In genomic region chr7:36440880-36441279, GRCh38 we compare ENCODE assay signal across 10 cellular contexts. TPM values are rescaled to one million over a fixed set of nuclear protein-coding genes. Genes with fewer than 3 reads are reported as not detected.
DNase-seq lines count a peak whose midpoint lies in the region; ATAC-seq, FAIRE-seq and TF ChIP-seq lines count a peak whose summit lies in the region.
"Had no signal": no experiment of that assay in that cellular context is flagged by ENCODE, and none has a peak within 500 bp of the region (broad histone marks: within the 10 kb centered on the region; RNA-seq: fewer than 3 reads in every experiment).

No MANE protein-coding gene starts in this region.

- peak; percentile 37 to 41 for DNase-seq in A549 (ENCODE audit: low read depth in 1 of 2, low spot score in 1 of 2)
- peak; percentile 14 for DNase-seq in GM13977 (ENCODE audit: low spot score)
- DNase-seq in PC-9 = peak in 1 of 2 experiments; percentile 51
- peak; percentile 19 for DNase-seq in globus pallidus (ENCODE audit: low spot score)
- DNase-seq in activated CD4-positive, alpha-beta T cell treated with anti-CD3 and anti-CD28 coated beads, Interleukin-2, amount 10 ng/mL, durations not matched to agents 24 days and 14 days = no peak
- no peak for DNase-seq in activated CD4-positive, alpha-beta T cell treated with anti-CD3 and anti-CD28 coated beads for 4 hours

- H3K27me3 Mint-ChIP-seq in activated CD4-positive, alpha-beta T cell treated with anti-CD3 and anti-CD28 coated beads, Interleukin-2, amount 10 ng/mL, durations not matched to agents 24 days and 14 days = no peaks in the 10 kb centered on the region
- H3K27me3 Mint-ChIP-seq: activated naive CD4-positive, alpha-beta T cell treated with anti-CD3 and anti-CD28 coated beads, Interleukin-2, amount 50 U/mL, for 24 hours had no signal

- H3K9me2 ChIP-seq in PC-9 (ENCODE audit: insufficient read depth) = no peaks in the 10 kb centered on the region

- H3F3A ChIP-seq in PC-9 (ENCODE audit: insufficient read depth, low read depth) = peaks cover 40% of the 10 kb centered on the region; the same call in 1 of the 2 replicates

- TF ChIP-seq EP300 in A549 (IDR thresholded peaks at IDR 0.05) = no peak

- H3K27me3 ChIP-seq in PC-9 (ENCODE audit: insufficient read depth, low read depth) = no peaks in the 10 kb centered on the region

- TF ChIP-seq CTCF in A549 (IDR thresholded peaks at IDR 0.05) (peak; percentile 74), GM13977 (IDR thresholded peaks at IDR 0.05; ENCODE audit: extremely low read depth, insufficient read depth, missing control alignments) (peak; percentile 28), PC-9 (conservative IDR thresholded peaks at IDR 0.05) (peak; percentile 74)

- H3K79me2 ChIP-seq in PC-9 (ENCODE audit: low read depth) = peaks cover 8% of the 10 kb centered on the region; the same call in 1 of the 2 replicates

- peaks cover 63% of the 10 kb centered on the region for H3K36me3 ChIP-seq in PC-9 (ENCODE audit: low read depth)

- no peak for TF ChIP-seq POLR2A in A549 (IDR thresholded peaks at IDR 0.05; ENCODE audit: low read length)

- intact Hi-C loops in PC-9 (cut with micrococcal nuclease; ENCODE audit: unreplicated experiment) = loop anchor here (2.0 kb wide), 1 partner anchor 758 kb away; no protein-coding TSS in a partner anchor
- intact Hi-C loops in activated CD4-positive, alpha-beta T cell treated with anti-CD3 and anti-CD28 coated beads, Interleukin-2, amount 10 ng/mL, durations not matched to agents 24 days and 14 days (cut with micrococcal nuclease) = no loop called here

- peak; percentile 42 to 65; a peak in 4 of 5 replicates for TF ChIP-seq RAD21 in A549 (conservative IDR thresholded peaks at IDR 0.05 in 1 of 2, IDR thresholded peaks at IDR 0.05 in 1 of 2)

- WGBS in A549 (ENCODE audit: missing lambda C conversion rate) = 45% methylated on average over 3 of the region's 3 CpGs

- H3K9me3 ChIP-seq in A549 (no peaks in the 10 kb centered on the region), PC-9 (ENCODE audit: insufficient read depth, low read depth) (0 out of 2 replicates have a peak, but pooled peaks cover 4% of the 10 kb centered on the region)

- POLR2A ChIA-PET in A549 (lab: Yijun Ruan, JAX) (no interaction called here), PC-9 (lab: Charles Lee; ENCODE audit: unreplicated experiment) (no interaction called here)

- no peaks in the 10 kb centered on the region for H3K9me3 Mint-ChIP-seq in activated CD4-positive, alpha-beta T cell treated with anti-CD3 and anti-CD28 coated beads, Interleukin-2, amount 10 ng/mL, durations not matched to agents 24 days and 14 days
- H3K9me3 Mint-ChIP-seq: activated naive CD4-positive, alpha-beta T cell treated with anti-CD3 and anti-CD28 coated beads, Interleukin-2, amount 50 U/mL, for 24 hours had no signal

- no TSS peak for BruUV-seq in PC-9 (replicated peaks; lab: Mats Ljungman, UMichigan)

- H3K4me2 ChIP-seq in A549 (no peak overlapping the region), PC-9 (no peak overlapping the region)

- H4K20me1 ChIP-seq in PC-9 (ENCODE audit: insufficient read depth) = peaks cover 5% of the 10 kb centered on the region; the same call in 1 of the 2 replicates

- no peak overlapping the region for H3K27ac Mint-ChIP-seq in activated CD4-positive, alpha-beta T cell treated with anti-CD3 and anti-CD28 coated beads, Interleukin-2, amount 10 ng/mL, durations not matched to agents 24 days and 14 days
- H3K27ac Mint-ChIP-seq: activated naive CD4-positive, alpha-beta T cell treated with anti-CD3 and anti-CD28 coated beads, Interleukin-2, amount 50 U/mL, for 24 hours had no signal

- no peak for FAIRE-seq in A549 (lab: Jason Lieb, UNC)
- FAIRE-seq: GM18507 had no signal

- H3K4me3 ChIP-seq in A549 (no peak overlapping the region), PC-9 (no peak overlapping the region)

- peaks cover 27% of the 10 kb centered on the region for H3K36me3 Mint-ChIP-seq in activated CD4-positive, alpha-beta T cell treated with anti-CD3 and anti-CD28 coated beads, Interleukin-2, amount 10 ng/mL, durations not matched to agents 24 days and 14 days (ENCODE audit: low read depth)
- H3K36me3 Mint-ChIP-seq: activated naive CD4-positive, alpha-beta T cell treated with anti-CD3 and anti-CD28 coated beads, Interleukin-2, amount 50 U/mL, for 24 hours had no signal

- no peak overlapping the region for H3K4me3 Mint-ChIP-seq in activated CD4-positive, alpha-beta T cell treated with anti-CD3 and anti-CD28 coated beads, Interleukin-2, amount 10 ng/mL, durations not matched to agents 24 days and 14 days
- H3K4me3 Mint-ChIP-seq: activated naive CD4-positive, alpha-beta T cell treated with anti-CD3 and anti-CD28 coated beads, Interleukin-2, amount 50 U/mL, for 24 hours had no signal

- H3K4me1 ChIP-seq in A549 (no peaks in the 10 kb centered on the region), PC-9 (replicated peaks; ENCODE audit: insufficient read depth) (no peaks in the 10 kb centered on the region)

- in situ Hi-C loops in GM13977 (cut with MboI; ENCODE audit: low pct_unique_long_range_greater_than_20kb, low sequenced_read_pairs, unreplicated experiment) = no loop called here

- CTCF ChIA-PET in A549 (lab: Yijun Ruan, JAX) (interaction anchor here (0.5 to 6.9 kb wide), 42 partner anchors 9 to 776 kb away, joined by 3 to 108 read pairs (median 4); partner anchors contain the start of gene ANLN), PC-9 (lab: Charles Lee) (interaction anchor here (0.6 to 1.5 kb wide), 6 partner anchors 14 to 758 kb away, joined by 3 to 6 read pairs (median 4); no protein-coding TSS in a partner anchor)

- H3K27ac ChIP-seq in A549 = no peak overlapping the region
- no peak overlapping the region for H3K27ac ChIP-seq in PC-9

- H3K4me1 Mint-ChIP-seq in activated CD4-positive, alpha-beta T cell treated with anti-CD3 and anti-CD28 coated beads, Interleukin-2, amount 10 ng/mL, durations not matched to agents 24 days and 14 days = no peaks in the 10 kb centered on the region
- H3K4me1 Mint-ChIP-seq: activated naive CD4-positive, alpha-beta T cell treated with anti-CD3 and anti-CD28 coated beads, Interleukin-2, amount 50 U/mL, for 24 hours had no signal

- ATAC-seq in A549 = peak; percentile 76 to 81; a peak in 4 of 6 replicates
- ATAC-seq in HG03439 (IDR thresholded peaks at IDR 0.05; ENCODE audit: unreplicated experiment) = no peak
- no peak for ATAC-seq in HG02588 (IDR thresholded peaks at IDR 0.05; ENCODE audit: unreplicated experiment)

- no peak overlapping the region for H2AFZ ChIP-seq in PC-9

TF ChIP-seq in A549, 52 proteins besides CTCF, POLR2A, EP300 and RAD21:
- TF ChIP-seq NFE2L2 (conservative IDR thresholded peaks at IDR 0.05; ENCODE audit: low read length) = no peak
- TF ChIP-seq SMC3 (IDR thresholded peaks at IDR 0.05) = peak; percentile 59; the same call in 2 of the 3 replicates

RNA-seq across cellular contexts. Expression of gene ANLN, which starts 51.2 kb away (rescaled TPM):
- polyA plus RNA-seq in A549 (2011; rRNA removed) (52.4 and 148 TPM in 2 replicates), A549 (2017; fragmentation: RNase III; extraction: RNeasy Plus Mini Kit Qiagen cat#74134 plus additional on column Dnase treatment) (70.9 to 84.4 TPM (median 72.9 TPM) in 3 replicates)
- polyA plus RNA-seq in A549 (2012; cell fraction: cytosol; rRNA removed) = 13.1 and 14.9 TPM in 2 replicates
- 50.4 and 77.3 TPM in 2 replicates for polyA plus RNA-seq in A549 (2012; cell fraction: nucleus; rRNA removed)
- polyA minus RNA-seq in A549 (2011; rRNA and poly(A)+ RNA removed) = 154 and 160 TPM in 2 replicates
- total RNA-seq in PC-9 (2021) = 239 and 262 TPM in 2 replicates
- total RNA-seq in activated CD4-positive, alpha-beta T cell treated with anti-CD3 and anti-CD28 coated beads, Interleukin-2, amount 10 ng/mL, durations not matched to agents 24 days and 14 days = 35.6 and 35.9 TPM in 2 replicates

Comparison
In these comparisons a context has a peak if more than half of its experiments do, and no peak if none do; other contexts are left out.
1. ATAC-seq: peak in A549 (2 of 2); none in HG03439 (single experiment) and HG02588 (single experiment).
2. DNase-seq: peak in A549 (2 of 2), GM13977 (single experiment) and globus pallidus (single experiment); none in activated CD4-positive, alpha-beta T cell treated with anti-CD3 and anti-CD28 coated beads, Interleukin-2, amount 10 ng/mL, durations not matched to agents 24 days and 14 days (single experiment) and activated CD4-positive, alpha-beta T cell treated with anti-CD3 and anti-CD28 coated beads for 4 hours (0 of 2).
3. Peak in every context shown above with its lines, with median percentiles within 50 percentile points of each other: CTCF ChIP-seq.